Comparison of ENCODE assay signal across 1 cellular context in genomic region chr3:72095521-72095920, GRCh38.
TF ChIP-seq lines count a peak whose summit lies in the region.

No MANE protein-coding gene starts in this region.

TF ChIP-seq in GM12878, 131 proteins besides CTCF, POLR2A, EP300 and RAD21 (continued from another document):
- TF ChIP-seq, protein P1, sequence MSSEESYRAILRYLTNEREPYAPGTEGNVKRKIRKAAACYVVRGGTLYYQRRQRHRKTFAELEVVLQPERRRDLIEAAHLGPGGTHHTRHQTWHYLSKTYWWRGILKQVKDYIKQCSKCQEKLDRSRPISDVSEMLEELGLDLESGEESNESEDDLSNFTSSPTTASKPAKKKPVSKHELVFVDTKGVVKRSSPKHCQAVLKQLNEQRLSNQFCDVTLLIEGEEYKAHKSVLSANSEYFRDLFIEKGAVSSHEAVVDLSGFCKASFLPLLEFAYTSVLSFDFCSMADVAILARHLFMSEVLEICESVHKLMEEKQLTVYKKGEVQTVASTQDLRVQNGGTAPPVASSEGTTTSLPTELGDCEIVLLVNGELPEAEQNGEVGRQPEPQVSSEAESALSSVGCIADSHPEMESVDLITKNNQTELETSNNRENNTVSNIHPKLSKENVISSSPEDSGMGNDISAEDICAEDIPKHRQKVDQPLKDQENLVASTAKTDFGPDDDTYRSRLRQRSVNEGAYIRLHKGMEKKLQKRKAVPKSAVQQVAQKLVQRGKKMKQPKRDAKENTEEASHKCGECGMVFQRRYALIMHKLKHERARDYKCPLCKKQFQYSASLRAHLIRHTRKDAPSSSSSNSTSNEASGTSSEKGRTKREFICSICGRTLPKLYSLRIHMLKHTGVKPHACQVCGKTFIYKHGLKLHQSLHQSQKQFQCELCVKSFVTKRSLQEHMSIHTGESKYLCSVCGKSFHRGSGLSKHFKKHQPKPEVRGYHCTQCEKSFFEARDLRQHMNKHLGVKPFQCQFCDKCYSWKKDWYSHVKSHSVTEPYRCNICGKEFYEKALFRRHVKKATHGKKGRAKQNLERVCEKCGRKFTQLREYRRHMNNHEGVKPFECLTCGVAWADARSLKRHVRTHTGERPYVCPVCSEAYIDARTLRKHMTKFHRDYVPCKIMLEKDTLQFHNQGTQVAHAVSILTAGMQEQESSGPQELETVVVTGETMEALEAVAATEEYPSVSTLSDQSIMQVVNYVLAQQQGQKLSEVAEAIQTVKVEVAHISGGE (CRISPR knock-in tag; IDR thresholded peaks at IDR 0.05): no peak
- TF ChIP-seq, protein P2, sequence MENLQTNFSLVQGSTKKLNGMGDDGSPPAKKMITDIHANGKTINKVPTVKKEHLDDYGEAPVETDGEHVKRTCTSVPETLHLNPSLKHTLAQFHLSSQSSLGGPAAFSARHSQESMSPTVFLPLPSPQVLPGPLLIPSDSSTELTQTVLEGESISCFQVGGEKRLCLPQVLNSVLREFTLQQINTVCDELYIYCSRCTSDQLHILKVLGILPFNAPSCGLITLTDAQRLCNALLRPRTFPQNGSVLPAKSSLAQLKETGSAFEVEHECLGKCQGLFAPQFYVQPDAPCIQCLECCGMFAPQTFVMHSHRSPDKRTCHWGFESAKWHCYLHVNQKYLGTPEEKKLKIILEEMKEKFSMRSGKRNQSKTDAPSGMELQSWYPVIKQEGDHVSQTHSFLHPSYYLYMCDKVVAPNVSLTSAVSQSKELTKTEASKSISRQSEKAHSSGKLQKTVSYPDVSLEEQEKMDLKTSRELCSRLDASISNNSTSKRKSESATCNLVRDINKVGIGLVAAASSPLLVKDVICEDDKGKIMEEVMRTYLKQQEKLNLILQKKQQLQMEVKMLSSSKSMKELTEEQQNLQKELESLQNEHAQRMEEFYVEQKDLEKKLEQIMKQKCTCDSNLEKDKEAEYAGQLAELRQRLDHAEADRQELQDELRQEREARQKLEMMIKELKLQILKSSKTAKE (IDR thresholded peaks at IDR 0.05; ENCODE audit: low read depth, poor library complexity, severe bottlenecking): peak; percentile 18
- no peak for TF ChIP-seq IKZF1 (conservative IDR thresholded peaks at IDR 0.05)
- no peak for TF ChIP-seq PAX8 (IDR thresholded peaks at IDR 0.05)
- no peak for TF ChIP-seq ATF3 (IDR thresholded peaks at IDR 0.05; ENCODE audit: borderline replicate concordance, extremely low read depth, low read depth, low read length)
- TF ChIP-seq, protein P3, sequence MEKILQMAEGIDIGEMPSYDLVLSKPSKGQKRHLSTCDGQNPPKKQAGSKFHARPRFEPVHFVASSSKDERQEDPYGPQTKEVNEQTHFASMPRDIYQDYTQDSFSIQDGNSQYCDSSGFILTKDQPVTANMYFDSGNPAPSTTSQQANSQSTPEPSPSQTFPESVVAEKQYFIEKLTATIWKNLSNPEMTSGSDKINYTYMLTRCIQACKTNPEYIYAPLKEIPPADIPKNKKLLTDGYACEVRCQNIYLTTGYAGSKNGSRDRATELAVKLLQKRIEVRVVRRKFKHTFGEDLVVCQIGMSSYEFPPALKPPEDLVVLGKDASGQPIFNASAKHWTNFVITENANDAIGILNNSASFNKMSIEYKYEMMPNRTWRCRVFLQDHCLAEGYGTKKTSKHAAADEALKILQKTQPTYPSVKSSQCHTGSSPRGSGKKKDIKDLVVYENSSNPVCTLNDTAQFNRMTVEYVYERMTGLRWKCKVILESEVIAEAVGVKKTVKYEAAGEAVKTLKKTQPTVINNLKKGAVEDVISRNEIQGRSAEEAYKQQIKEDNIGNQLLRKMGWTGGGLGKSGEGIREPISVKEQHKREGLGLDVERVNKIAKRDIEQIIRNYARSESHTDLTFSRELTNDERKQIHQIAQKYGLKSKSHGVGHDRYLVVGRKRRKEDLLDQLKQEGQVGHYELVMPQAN (conservative IDR thresholded peaks at IDR 0.05): no peak
- TF ChIP-seq, protein P4, sequence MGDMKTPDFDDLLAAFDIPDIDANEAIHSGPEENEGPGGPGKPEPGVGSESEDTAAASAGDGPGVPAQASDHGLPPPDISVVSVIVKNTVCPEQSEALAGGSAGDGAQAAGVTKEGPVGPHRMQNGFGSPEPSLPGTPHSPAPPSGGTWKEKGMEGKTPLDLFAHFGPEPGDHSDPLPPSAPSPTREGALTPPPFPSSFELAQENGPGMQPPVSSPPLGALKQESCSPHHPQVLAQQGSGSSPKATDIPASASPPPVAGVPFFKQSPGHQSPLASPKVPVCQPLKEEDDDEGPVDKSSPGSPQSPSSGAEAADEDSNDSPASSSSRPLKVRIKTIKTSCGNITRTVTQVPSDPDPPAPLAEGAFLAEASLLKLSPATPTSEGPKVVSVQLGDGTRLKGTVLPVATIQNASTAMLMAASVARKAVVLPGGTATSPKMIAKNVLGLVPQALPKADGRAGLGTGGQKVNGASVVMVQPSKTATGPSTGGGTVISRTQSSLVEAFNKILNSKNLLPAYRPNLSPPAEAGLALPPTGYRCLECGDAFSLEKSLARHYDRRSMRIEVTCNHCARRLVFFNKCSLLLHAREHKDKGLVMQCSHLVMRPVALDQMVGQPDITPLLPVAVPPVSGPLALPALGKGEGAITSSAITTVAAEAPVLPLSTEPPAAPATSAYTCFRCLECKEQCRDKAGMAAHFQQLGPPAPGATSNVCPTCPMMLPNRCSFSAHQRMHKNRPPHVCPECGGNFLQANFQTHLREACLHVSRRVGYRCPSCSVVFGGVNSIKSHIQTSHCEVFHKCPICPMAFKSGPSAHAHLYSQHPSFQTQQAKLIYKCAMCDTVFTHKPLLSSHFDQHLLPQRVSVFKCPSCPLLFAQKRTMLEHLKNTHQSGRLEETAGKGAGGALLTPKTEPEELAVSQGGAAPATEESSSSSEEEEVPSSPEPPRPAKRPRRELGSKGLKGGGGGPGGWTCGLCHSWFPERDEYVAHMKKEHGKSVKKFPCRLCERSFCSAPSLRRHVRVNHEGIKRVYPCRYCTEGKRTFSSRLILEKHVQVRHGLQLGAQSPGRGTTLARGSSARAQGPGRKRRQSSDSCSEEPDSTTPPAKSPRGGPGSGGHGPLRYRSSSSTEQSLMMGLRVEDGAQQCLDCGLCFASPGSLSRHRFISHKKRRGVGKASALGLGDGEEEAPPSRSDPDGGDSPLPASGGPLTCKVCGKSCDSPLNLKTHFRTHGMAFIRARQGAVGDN (IDR thresholded peaks at IDR 0.05): no peak
- no peak for TF ChIP-seq TARDBP (IDR thresholded peaks at IDR 0.05; ENCODE audit: borderline replicate concordance)
